11 cellular contexts compared by ENCODE assay signal in the genomic region with DNA sequence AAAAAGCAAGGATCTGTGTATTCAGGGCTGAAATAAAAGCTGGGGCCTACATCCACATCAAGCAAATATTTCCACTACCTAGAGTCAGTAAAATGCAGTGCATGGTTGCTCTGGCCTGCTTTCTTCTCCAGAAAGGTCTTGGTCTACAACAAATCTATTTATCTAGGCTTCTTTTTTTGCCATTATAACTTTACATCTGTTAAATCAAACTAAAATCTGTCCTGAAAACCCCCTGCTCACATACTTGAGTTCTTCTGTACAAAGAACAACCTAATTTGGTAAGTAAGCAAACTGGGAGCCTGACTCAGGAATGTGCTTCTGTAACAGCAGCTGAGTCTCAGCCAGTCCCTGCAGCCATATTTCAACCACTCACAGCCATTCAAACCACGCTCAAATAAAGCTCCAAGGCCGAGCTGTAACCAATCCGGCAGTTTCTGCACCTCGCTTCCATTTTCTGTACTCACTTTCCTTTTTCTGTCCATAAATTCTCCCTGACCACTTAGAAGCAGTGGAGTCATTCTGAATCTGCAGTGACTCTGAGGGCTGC.
DNase-seq lines count a peak whose midpoint lies in the region; FAIRE-seq and TF ChIP-seq lines count a peak whose summit lies in the region.
"Had no signal": no experiment of that assay in that cellular context is flagged by ENCODE, and none has a peak within 500 bp of the region (broad histone marks: within the 10 kb centered on the region; RNA-seq: fewer than 3 reads in every experiment).

No MANE protein-coding gene starts in this region.

- CTCF ChIA-PET in SK-N-SH (lab: Yijun Ruan, JAX): interaction anchor here (1.4 kb wide), 1 partner anchor 17 kb away, joined by 3 read pairs; no protein-coding TSS in a partner anchor

- H3K4me1 Mint-ChIP-seq in osteocyte (ENCODE audit: unreplicated experiment): peaks cover 48% of the 10 kb centered on the region

- no peaks in the 10 kb centered on the region for H4K20me1 ChIP-seq in SK-N-SH (ENCODE audit: insufficient read depth)

- H3K79me2 ChIP-seq in SK-N-SH (ENCODE audit: insufficient read depth): 0 out of 2 replicates have a peak, but pooled peaks cover 6% of the 10 kb centered on the region

- no peaks in the 10 kb centered on the region for H3K9me2 ChIP-seq in SK-N-SH

- H3K27ac Mint-ChIP-seq in osteocyte (ENCODE audit: unreplicated experiment): peak overlapping the region; percentile 90

- POLR2A ChIA-PET in SK-N-SH (lab: Yijun Ruan, JAX): no interaction called here

- no peak overlapping the region for H3K4me3 Mint-ChIP-seq in osteocyte (ENCODE audit: unreplicated experiment)

- peaks cover 22% of the 10 kb centered on the region for H3K36me3 Mint-ChIP-seq in osteocyte (ENCODE audit: unreplicated experiment)

- no peaks in the 10 kb centered on the region for H3K9me3 ChIP-seq in SK-N-SH

- no peak for FAIRE-seq in HTR-8/SVneo (lab: Jason Lieb, UNC)

- peaks cover 0 to 7% of the 10 kb centered on the region in 2 experiments for H3K36me3 ChIP-seq in SK-N-SH (replicated peaks in 1 of 2; ENCODE audit: control insufficient read depth in 1 of 2, insufficient read depth in 2 of 2, low read length in 1 of 2)

- no peak for TF ChIP-seq EP300 in SK-N-SH (IDR thresholded peaks at IDR 0.05; ENCODE audit: borderline replicate concordance in 1 of 2, low read depth in 1 of 2, low read length in 1 of 2)

- peaks cover 31 to 32% of the 10 kb centered on the region in 2 experiments for H3K4me1 ChIP-seq in SK-N-SH (ENCODE audit: control insufficient read depth in 1 of 2, insufficient read depth in 2 of 2, low read depth in 1 of 2, low read length in 1 of 2)

- no peak for TF ChIP-seq CTCF in SK-N-SH (IDR thresholded peaks at IDR 0.05)
- no peak for TF ChIP-seq CTCF in osteocyte (IDR thresholded peaks at IDR 0.05)

- 93% methylated on average over 4 of the region's 4 CpGs for whole genome bisulfite sequencing in SK-N-SH (ENCODE audit: low lambda C conversion rate)

- DNase-seq in AG08396 (ENCODE audit: low spot score): peak; percentile 42
- no peak for DNase-seq in SK-N-SH
- DNase-seq in globus pallidus (ENCODE audit: low spot score): peak; percentile 56
- no peak for DNase-seq in osteocyte (ENCODE audit: extremely low spot score, unreplicated experiment)
- DNase-seq in NCI-H2029 treated with DMSO at 0.1 percent for 48 hours (lab: John Stamatoyannopoulos, UW): no peak
- DNase-seq in HTR-8/SVneo (ENCODE audit: insufficient read length, low spot score): no peak
- DNase-seq in COLO668 (lab: John Stamatoyannopoulos, UW; ENCODE audit: unreplicated experiment): no peak
- DNase-seq in stimulated activated CD4-positive, alpha-beta T cell treated with anti-CD3 and anti-CD28 coated beads, Interleukin-4, amount 100 ng/mL, for 1 hour: no peak
- DNase-seq: activated CD8-positive, alpha-beta memory T cell treated with anti-CD3 and anti-CD28 coated beads for 24 hours; DMS153; NCI-H1930 had no signal

- no peak overlapping the region for H3K9ac ChIP-seq in SK-N-SH

- no peaks in the 10 kb centered on the region for H3K27me3 Mint-ChIP-seq in osteocyte (ENCODE audit: unreplicated experiment)

- peak overlapping the region; percentile 77 to 78 for H3K27ac ChIP-seq in SK-N-SH (ENCODE audit: low read depth in 2 of 2, low read length in 1 of 2)

- H3K27me3 ChIP-seq in SK-N-SH (ENCODE audit: insufficient read depth): no peaks in the 10 kb centered on the region

- no peak overlapping the region for H2AFZ ChIP-seq in SK-N-SH (ENCODE audit: low read depth)

- no peak overlapping the region for H3K4me3 ChIP-seq in SK-N-SH (ENCODE audit: low read depth in 2 of 2, low read length in 1 of 2)

- no peak overlapping the region for H3K4me2 ChIP-seq in SK-N-SH

- H3F3A ChIP-seq in SK-N-SH (replicated peaks; ENCODE audit: insufficient read depth): peaks cover 32% of the 10 kb centered on the region

- peaks cover 11% of the 10 kb centered on the region for H3K9me3 Mint-ChIP-seq in osteocyte (ENCODE audit: unreplicated experiment)

- TF ChIP-seq RAD21 in SK-N-SH (IDR thresholded peaks at IDR 0.05; ENCODE audit: low read length): no peak

TF ChIP-seq in SK-N-SH, 30 proteins besides CTCF, POLR2A, EP300 and RAD21:
- TF ChIP-seq CHD2 (IDR thresholded peaks at IDR 0.05; ENCODE audit: low read length, partially characterized antibody) (no peak), EZH2phosphoT487 (IDR thresholded peaks at IDR 0.05; ENCODE audit: borderline replicate concordance, low read depth) (no peak), FOXJ3 (CRISPR knock-in tag; IDR thresholded peaks at IDR 0.05) (no peak), JUND (IDR thresholded peaks at IDR 0.05) (no peak)
- TF ChIP-seq, protein P1, sequence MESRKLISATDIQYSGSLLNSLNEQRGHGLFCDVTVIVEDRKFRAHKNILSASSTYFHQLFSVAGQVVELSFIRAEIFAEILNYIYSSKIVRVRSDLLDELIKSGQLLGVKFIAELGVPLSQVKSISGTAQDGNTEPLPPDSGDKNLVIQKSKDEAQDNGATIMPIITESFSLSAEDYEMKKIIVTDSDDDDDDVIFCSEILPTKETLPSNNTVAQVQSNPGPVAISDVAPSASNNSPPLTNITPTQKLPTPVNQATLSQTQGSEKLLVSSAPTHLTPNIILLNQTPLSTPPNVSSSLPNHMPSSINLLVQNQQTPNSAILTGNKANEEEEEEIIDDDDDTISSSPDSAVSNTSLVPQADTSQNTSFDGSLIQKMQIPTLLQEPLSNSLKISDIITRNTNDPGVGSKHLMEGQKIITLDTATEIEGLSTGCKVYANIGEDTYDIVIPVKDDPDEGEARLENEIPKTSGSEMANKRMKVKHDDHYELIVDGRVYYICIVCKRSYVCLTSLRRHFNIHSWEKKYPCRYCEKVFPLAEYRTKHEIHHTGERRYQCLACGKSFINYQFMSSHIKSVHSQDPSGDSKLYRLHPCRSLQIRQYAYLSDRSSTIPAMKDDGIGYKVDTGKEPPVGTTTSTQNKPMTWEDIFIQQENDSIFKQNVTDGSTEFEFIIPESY (IDR thresholded peaks at IDR 0.05; ENCODE audit: borderline replicate concordance, low read depth): no peak
- TF ChIP-seq, protein P2, sequence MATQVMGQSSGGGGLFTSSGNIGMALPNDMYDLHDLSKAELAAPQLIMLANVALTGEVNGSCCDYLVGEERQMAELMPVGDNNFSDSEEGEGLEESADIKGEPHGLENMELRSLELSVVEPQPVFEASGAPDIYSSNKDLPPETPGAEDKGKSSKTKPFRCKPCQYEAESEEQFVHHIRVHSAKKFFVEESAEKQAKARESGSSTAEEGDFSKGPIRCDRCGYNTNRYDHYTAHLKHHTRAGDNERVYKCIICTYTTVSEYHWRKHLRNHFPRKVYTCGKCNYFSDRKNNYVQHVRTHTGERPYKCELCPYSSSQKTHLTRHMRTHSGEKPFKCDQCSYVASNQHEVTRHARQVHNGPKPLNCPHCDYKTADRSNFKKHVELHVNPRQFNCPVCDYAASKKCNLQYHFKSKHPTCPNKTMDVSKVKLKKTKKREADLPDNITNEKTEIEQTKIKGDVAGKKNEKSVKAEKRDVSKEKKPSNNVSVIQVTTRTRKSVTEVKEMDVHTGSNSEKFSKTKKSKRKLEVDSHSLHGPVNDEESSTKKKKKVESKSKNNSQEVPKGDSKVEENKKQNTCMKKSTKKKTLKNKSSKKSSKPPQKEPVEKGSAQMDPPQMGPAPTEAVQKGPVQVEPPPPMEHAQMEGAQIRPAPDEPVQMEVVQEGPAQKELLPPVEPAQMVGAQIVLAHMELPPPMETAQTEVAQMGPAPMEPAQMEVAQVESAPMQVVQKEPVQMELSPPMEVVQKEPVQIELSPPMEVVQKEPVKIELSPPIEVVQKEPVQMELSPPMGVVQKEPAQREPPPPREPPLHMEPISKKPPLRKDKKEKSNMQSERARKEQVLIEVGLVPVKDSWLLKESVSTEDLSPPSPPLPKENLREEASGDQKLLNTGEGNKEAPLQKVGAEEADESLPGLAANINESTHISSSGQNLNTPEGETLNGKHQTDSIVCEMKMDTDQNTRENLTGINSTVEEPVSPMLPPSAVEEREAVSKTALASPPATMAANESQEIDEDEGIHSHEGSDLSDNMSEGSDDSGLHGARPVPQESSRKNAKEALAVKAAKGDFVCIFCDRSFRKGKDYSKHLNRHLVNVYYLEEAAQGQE (IDR thresholded peaks at IDR 0.05; ENCODE audit: low read depth, low read length): no peak
TF ChIP-seq in SK-N-SH: peak in this region for 0.

Comparison
In these comparisons a context has a peak if more than half of its experiments do, and no peak if none do; other contexts are left out.
1. DNase-seq: peak in AG08396 (single experiment) and globus pallidus (single experiment); none in SK-N-SH (single experiment), osteocyte (single experiment), NCI-H2029 treated with DMSO at 0.1 percent for 48 hours (single experiment), HTR-8/SVneo (single experiment), COLO668 (single experiment) and stimulated activated CD4-positive, alpha-beta T cell treated with anti-CD3 and anti-CD28 coated beads, Interleukin-4, amount 100 ng/mL, for 1 hour (single experiment).